In genomic region chr7:1402791-1403755, GRCh38 we compare ENCODE assay signal across 11 cellular contexts.
"Had no signal": no experiment of that assay in that cellular context is flagged by ENCODE, and none has a peak within 500 bp of the region (broad histone marks: within the 10 kb centered on the region; RNA-seq: fewer than 3 reads in every experiment).

No MANE protein-coding gene starts in this region.

- H3K4me3 ChIP-seq: thoracic aorta had no signal

- H3K27ac ChIP-seq: brain microvascular endothelial cell, thoracic aorta had no signal

- DNase-seq: activated CD4-positive, alpha-beta T cell treated with anti-CD3 and anti-CD28 coated beads for 1 hour; activated CD4-positive, alpha-beta T cell treated with anti-CD3 and anti-CD28 coated beads, Interleukin-2, amount 50 U/mL, for 48 hours; activated CD8-positive, alpha-beta memory T cell treated with anti-CD3 and anti-CD28 coated beads, Interleukin-2, amount 10 ng/mL, durations not matched to agents 7 days and 5 days; activated effector memory CD4-positive, alpha-beta T cell treated with Interleukin-2 at 50 U/mL for 16 hours; activated T-cell treated with anti-CD3 and anti-CD28 coated beads, Interleukin-2, amount 50 U/mL, for 24 hours; islet precursor cell; stimulated activated CD4-positive, alpha-beta T cell treated with anti-CD3 and anti-CD28 coated beads, Interleukin-15, amount 100 ng/mL, for 24 hours; stimulated activated CD4-positive, alpha-beta T cell treated with anti-CD3 and anti-CD28 coated beads, Interleukin-4, amount 100 ng/mL, for 24 hours; stimulated activated naive CD8-positive, alpha-beta T cell treated with anti-CD3 and anti-CD28 coated beads, Interleukin-15, amount 100 ng/mL, for 72 hours had no signal

- H3K36me3 ChIP-seq: brain microvascular endothelial cell, thoracic aorta had no signal

- ATAC-seq: activated CD8-positive, alpha-beta memory T cell treated with anti-CD3 and anti-CD28 coated beads, Interleukin-2, amount 10 ng/mL, durations not matched to agents 7 days and 5 days; stimulated activated naive CD8-positive, alpha-beta T cell treated with anti-CD3 and anti-CD28 coated beads, Interleukin-15, amount 100 ng/mL, for 72 hours had no signal
